In the genomic region with DNA sequence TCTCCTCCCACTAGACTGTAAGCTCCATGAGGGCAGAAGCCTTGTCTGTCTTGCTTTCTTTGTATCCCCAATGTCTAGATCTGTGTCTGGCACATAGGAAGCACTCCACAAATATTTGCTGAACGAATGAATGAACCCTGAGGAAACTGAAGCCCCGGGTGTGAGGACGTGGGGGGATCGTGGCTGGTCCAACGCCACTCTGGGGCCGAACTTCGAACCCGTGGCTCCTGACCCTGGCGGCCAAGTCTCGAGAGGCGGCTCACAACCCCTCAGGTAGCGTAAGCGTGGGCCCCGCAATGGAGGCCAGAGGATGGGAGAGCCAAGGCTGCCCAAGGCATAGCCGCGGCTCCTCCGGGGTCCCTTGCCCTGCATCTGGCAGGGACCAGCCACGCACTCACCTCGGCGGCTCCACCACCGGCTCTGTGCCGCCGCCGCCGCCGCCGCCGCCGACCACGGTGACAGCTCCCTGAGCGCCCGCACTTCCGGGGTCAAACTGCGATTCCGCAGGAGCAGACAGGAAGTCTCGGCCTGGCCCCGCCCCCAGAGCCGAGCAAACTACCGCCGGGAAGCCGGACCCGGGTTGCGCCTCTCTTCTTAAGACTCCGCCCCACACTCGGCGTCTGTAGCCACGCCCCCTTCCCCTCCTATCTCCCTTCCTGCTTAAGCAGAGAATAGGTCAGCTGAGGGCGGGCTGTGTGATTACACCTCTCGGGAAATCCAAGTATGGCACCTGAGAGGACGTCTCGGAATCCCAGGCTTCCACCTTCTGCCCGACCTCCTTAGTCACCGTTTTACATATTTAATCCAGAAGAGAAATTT, we compare ENCODE assay signal across 8 cellular contexts. TPM values are rescaled to one million over a fixed set of nuclear protein-coding genes. Genes with fewer than 3 reads are reported as not detected.
DNase-seq lines count a peak whose midpoint lies in the region; ATAC-seq and TF ChIP-seq lines count a peak whose summit lies in the region.

A gene with protein sequence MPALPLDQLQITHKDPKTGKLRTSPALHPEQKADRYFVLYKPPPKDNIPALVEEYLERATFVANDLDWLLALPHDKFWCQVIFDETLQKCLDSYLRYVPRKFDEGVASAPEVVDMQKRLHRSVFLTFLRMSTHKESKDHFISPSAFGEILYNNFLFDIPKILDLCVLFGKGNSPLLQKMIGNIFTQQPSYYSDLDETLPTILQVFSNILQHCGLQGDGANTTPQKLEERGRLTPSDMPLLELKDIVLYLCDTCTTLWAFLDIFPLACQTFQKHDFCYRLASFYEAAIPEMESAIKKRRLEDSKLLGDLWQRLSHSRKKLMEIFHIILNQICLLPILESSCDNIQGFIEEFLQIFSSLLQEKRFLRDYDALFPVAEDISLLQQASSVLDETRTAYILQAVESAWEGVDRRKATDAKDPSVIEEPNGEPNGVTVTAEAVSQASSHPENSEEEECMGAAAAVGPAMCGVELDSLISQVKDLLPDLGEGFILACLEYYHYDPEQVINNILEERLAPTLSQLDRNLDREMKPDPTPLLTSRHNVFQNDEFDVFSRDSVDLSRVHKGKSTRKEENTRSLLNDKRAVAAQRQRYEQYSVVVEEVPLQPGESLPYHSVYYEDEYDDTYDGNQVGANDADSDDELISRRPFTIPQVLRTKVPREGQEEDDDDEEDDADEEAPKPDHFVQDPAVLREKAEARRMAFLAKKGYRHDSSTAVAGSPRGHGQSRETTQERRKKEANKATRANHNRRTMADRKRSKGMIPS (minus strand): TSS at position 495 of the 819 bp plus-strand sequence. CDS start 5,949 bp downstream, outside the sequence.

- peak; percentile 89 for DNase-seq in NCI-H774 (lab: John Stamatoyannopoulos, UW)
- peak; percentile 100 for DNase-seq in activated CD4-positive, alpha-beta T cell treated with anti-CD3 and anti-CD28 coated beads, Interleukin-2, amount 50 U/mL, for 48 hours
- peak; percentile 99 for DNase-seq in dermis blood vessel endothelial cell
- peak; percentile 100 for DNase-seq in left lung
- DNase-seq in stimulated activated CD4-positive, alpha-beta T cell treated with anti-CD3 and anti-CD28 coated beads, Interleukin-2, amount 100 ng/mL, for 48 hours, result peak; percentile 99

- peak within 1 kb of the TSS; percentile 80 for H3K27ac ChIP-seq in C4-2B
- H3K27ac ChIP-seq in left lung, result peak within 1 kb of the TSS; percentile 81 to 96

- peaks cover 0 to 17% of the 10 kb centered on the region in 2 donors for H3K36me3 ChIP-seq in left lung

- ATAC-seq in GM19395 (IDR thresholded peaks at IDR 0.05; ENCODE audit: unreplicated experiment), result peak; percentile 91
- peak; percentile 82 for ATAC-seq in HG03565 (IDR thresholded peaks at IDR 0.05; ENCODE audit: unreplicated experiment)
- ATAC-seq in left lung, result peak; percentile 99

- H3K4me1 ChIP-seq in left lung, result peaks cover 10 to 29% of the 10 kb centered on the region in 2 donors

- no peaks in the 10 kb centered on the region for H3K27me3 ChIP-seq in left lung

- H3K9me3 ChIP-seq in left lung, result no peaks in the 10 kb centered on the region

- peak within 1 kb of the TSS; percentile 71 to 93 for H3K4me3 ChIP-seq in left lung

- TF ChIP-seq CTCF in C4-2B (conservative IDR thresholded peaks at IDR 0.05) (no peak), left lung (IDR thresholded peaks at IDR 0.05) (peak in 1 of 2 donors; percentile 21)

- intact Hi-C loops in left lung (cut with DNase I), result no loop called here

RNA-seq across cellular contexts. Expression of the gene that starts here (rescaled TPM):
- total RNA-seq in dermis blood vessel endothelial cell (24.2 and 33.5 TPM in 2 replicates), left lung (10 to 100 TPM; 55.7 to 57.4 TPM)

Comparison
In these comparisons a context has a peak if more than half of its experiments do, and no peak if none do; other contexts are left out.
1. Peak in every context shown above with its lines: DNase-seq, ATAC-seq, H3K4me3 ChIP-seq and H3K27ac ChIP-seq.